Comparison of ENCODE assay signal across 25 cellular contexts in the genomic region with DNA sequence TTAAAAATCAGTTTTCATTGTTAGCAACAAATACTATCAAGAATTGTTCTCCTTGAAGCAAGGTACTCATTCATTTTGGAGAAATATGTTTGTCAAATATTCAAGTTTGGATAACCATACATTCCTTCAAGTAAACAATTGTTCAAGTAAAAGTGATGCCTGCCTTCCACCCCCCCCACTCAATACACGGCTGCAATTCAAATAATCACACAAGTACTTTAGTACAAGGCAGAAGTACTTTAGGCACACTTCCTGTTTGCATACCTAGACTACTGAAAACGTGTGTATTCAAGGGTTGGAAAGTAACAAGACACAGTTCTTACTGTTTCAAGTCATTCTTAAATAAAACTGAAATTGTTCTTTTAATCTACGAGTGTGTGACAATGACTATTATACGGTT.
"Had no signal": no experiment of that assay in that cellular context is flagged by ENCODE, and none has a peak within 500 bp of the region (broad histone marks: within the 10 kb centered on the region; RNA-seq: fewer than 3 reads in every experiment).

No MANE protein-coding gene starts in this region.

- H3K27me3 ChIP-seq: body of pancreas, neutrophil, ovary, tibial artery had no signal

- H3K36me3 ChIP-seq: neutrophil, ovary, tibial artery had no signal

- H3K27ac ChIP-seq: body of pancreas, left ventricle myocardium inferior, neutrophil, ovary, psoas muscle, skin epidermis, tibial artery had no signal

- H3K4me1 Mint-ChIP-seq: activated naive CD4-positive, alpha-beta T cell treated with anti-CD3 and anti-CD28 coated beads, Interleukin-2, amount 50 U/mL, for 24 hours; stimulated activated effector memory CD8-positive, alpha-beta T cell treated with anti-CD3 and anti-CD28 coated beads, Interleukin-12 subunit alpha, Interleukin-12 subunit beta, amount 100 ng/mL, for 72 hours; stimulated activated naive CD8-positive, alpha-beta T cell treated with anti-CD3 and anti-CD28 coated beads, Interleukin-15, amount 100 ng/mL, for 72 hours had no signal

- H3K4me3 Mint-ChIP-seq: activated naive CD4-positive, alpha-beta T cell treated with anti-CD3 and anti-CD28 coated beads, Interleukin-2, amount 50 U/mL, for 24 hours; nephron; stimulated activated effector memory CD8-positive, alpha-beta T cell treated with anti-CD3 and anti-CD28 coated beads, Interleukin-12 subunit alpha, Interleukin-12 subunit beta, amount 100 ng/mL, for 72 hours; stimulated activated naive CD8-positive, alpha-beta T cell treated with anti-CD3 and anti-CD28 coated beads, Interleukin-15, amount 100 ng/mL, for 72 hours; T-helper 2 cell treated with Interferon-gamma antibody and Interleukin-4, amounts not matched to agents 5 μg/mL and 100 μg/mL, for 36 hours had no signal

- H3K9me3 Mint-ChIP-seq: stimulated activated naive CD8-positive, alpha-beta T cell treated with anti-CD3 and anti-CD28 coated beads, Interleukin-15, amount 100 ng/mL, for 72 hours; T-helper 2 cell treated with Interferon-gamma antibody and Interleukin-4, amounts not matched to agents 5 μg/mL and 100 μg/mL, for 36 hours had no signal

- H3K27ac Mint-ChIP-seq: activated naive CD4-positive, alpha-beta T cell treated with anti-CD3 and anti-CD28 coated beads, Interleukin-2, amount 50 U/mL, for 24 hours; stimulated activated effector memory CD8-positive, alpha-beta T cell treated with anti-CD3 and anti-CD28 coated beads, Interleukin-12 subunit alpha, Interleukin-12 subunit beta, amount 100 ng/mL, for 72 hours; stimulated activated naive CD8-positive, alpha-beta T cell treated with anti-CD3 and anti-CD28 coated beads, Interleukin-15, amount 100 ng/mL, for 72 hours; T-helper 2 cell treated with Interferon-gamma antibody and Interleukin-4, amounts not matched to agents 5 μg/mL and 100 μg/mL, for 36 hours had no signal

- H3K4me1 ChIP-seq: body of pancreas had no signal

- H3K4me3 ChIP-seq: body of pancreas, left ventricle myocardium inferior, ovary, psoas muscle, skin epidermis, tibial artery had no signal

- FAIRE-seq: endometrium, urothelium cell line had no signal

- DNase-seq: activated CD4-positive, alpha-beta T cell treated with anti-CD3 and anti-CD28 coated beads for 1 hour; activated CD4-positive, alpha-beta T cell treated with anti-CD3 and anti-CD28 coated beads, Interleukin-2, amount 50 U/mL, for 1 hour; activated gamma-delta T cell treated with Interleukin-2 at 50 U/mL for 16 hours; activated T-cell treated with anti-CD3 and anti-CD28 coated beads, Interleukin-2, amount 50 U/mL, for 1 hour; anterior cingulate cortex; body of pancreas; effector CD4-positive, alpha-beta T cell; foreskin melanocyte; kidney glomerular epithelial cell; left ventricle myocardium inferior; ovary; psoas muscle; right cardiac atrium; stimulated activated CD4-positive, alpha-beta T cell treated with anti-CD3 and anti-CD28 coated beads, Interleukin-2, amount 100 ng/mL, for 24 hours; stimulated activated naive CD8-positive, alpha-beta T cell treated with anti-CD3 and anti-CD28 coated beads, Interleukin-15, amount 100 ng/mL, for 72 hours; tibial artery had no signal

- H3K9me3 ChIP-seq: body of pancreas, left ventricle myocardium inferior, neutrophil, ovary, psoas muscle, tibial artery had no signal

- H3K36me3 Mint-ChIP-seq: activated naive CD4-positive, alpha-beta T cell treated with anti-CD3 and anti-CD28 coated beads, Interleukin-2, amount 50 U/mL, for 24 hours; stimulated activated effector memory CD8-positive, alpha-beta T cell treated with anti-CD3 and anti-CD28 coated beads, Interleukin-12 subunit alpha, Interleukin-12 subunit beta, amount 100 ng/mL, for 72 hours had no signal

- ATAC-seq: body of pancreas; esophagus mucosa; psoas muscle; right cardiac atrium; stimulated activated effector memory CD8-positive, alpha-beta T cell treated with anti-CD3 and anti-CD28 coated beads, Interleukin-12 subunit alpha, Interleukin-12 subunit beta, amount 100 ng/mL, for 72 hours; stimulated activated naive CD8-positive, alpha-beta T cell treated with anti-CD3 and anti-CD28 coated beads, Interleukin-15, amount 100 ng/mL, for 72 hours had no signal
